1 cellular context compared by ENCODE assay signal in genomic region chr7:94294471-94295131, GRCh38.
TF ChIP-seq lines count a peak whose summit lies in the region.

No MANE protein-coding gene starts in this region.

TF ChIP-seq in SK-N-SH treated with all-trans-retinoic acid at 6 μM for 48 hours, 23 proteins besides CTCF, POLR2A, EP300 and RAD21 (continued from another document):
- no peak for TF ChIP-seq SNAI2 (CRISPR knock-in tag; IDR thresholded peaks at IDR 0.05)
- TF ChIP-seq POU6F1 (CRISPR knock-in tag; IDR thresholded peaks at IDR 0.05; ENCODE audit: borderline replicate concordance, low read depth), result no peak
- no peak for TF ChIP-seq OSR1 (CRISPR knock-in tag; IDR thresholded peaks at IDR 0.05)
